In genomic region chr11:116930177-116930576, GRCh38 we compare ENCODE assay signal across 8 cellular contexts.
A peak's percentile ranks its signal among the peaks of the same experiment; 100 is the strongest.
DNase-seq lines count a peak whose midpoint lies in the region; ATAC-seq, FAIRE-seq and TF ChIP-seq lines count a peak whose summit lies in the region.

No MANE protein-coding gene starts in this region.

- no peak for TF ChIP-seq CTCF in CD14-positive monocyte (IDR thresholded peaks at IDR 0.05)
- no peak for TF ChIP-seq CTCF in cardiac fibroblast (IDR thresholded peaks at IDR 0.05; ENCODE audit: low read depth, low read length)
- no peak for TF ChIP-seq CTCF in kidney (IDR thresholded peaks at IDR 0.05; ENCODE audit: borderline replicate concordance, extremely low read depth, insufficient read depth)

- no peaks in the 10 kb centered on the region for H3K9me3 ChIP-seq in kidney (ENCODE audit: control insufficient read depth in 1 of 2, low read length in 2 of 2)

- peaks cover 0 to 2% (median 0%) of the 10 kb centered on the region in 7 donors for H3K9me3 Mint-ChIP-seq in CD14-positive monocyte

- H3K4me3 ChIP-seq in cardiac fibroblast (replicated peaks in 1 of 2; ENCODE audit: low read depth in 2 of 2, low read length in 2 of 2) (peak overlapping the region in 1 of 2 donors; percentile 3), kidney (ENCODE audit: low read length in 2 of 2) (peak overlapping the region in 1 of 2 donors; percentile 40)

- H3K4me1 ChIP-seq in kidney (ENCODE audit: control insufficient read depth in 1 of 2, insufficient read depth in 1 of 2, low read depth in 1 of 2, low read length in 2 of 2) = peaks cover 8 to 12% of the 10 kb centered on the region in 2 donors

- no peak for FAIRE-seq in kidney (lab: Jason Lieb, UNC)

- H3K4me1 Mint-ChIP-seq in CD14-positive monocyte = peaks cover 62% of the 10 kb centered on the region

- H3K27me3 Mint-ChIP-seq in CD14-positive monocyte (ENCODE audit: low read depth in 3 of 3) = no peaks in the 10 kb centered on the region

- peak overlapping the region; percentile 75 to 97 (median 90) for H3K27ac Mint-ChIP-seq in CD14-positive monocyte

- H3K36me3 ChIP-seq in kidney (ENCODE audit: control insufficient read depth in 1 of 2, insufficient read depth in 2 of 2, low read length in 2 of 2) = peaks cover 0 to 8% of the 10 kb centered on the region in 2 donors

- DNase-seq in CD14-positive monocyte (ENCODE audit: low spot score) (no peak), SK-MEL-5 (ENCODE audit: low read depth, low spot score) (peak; percentile 33), cardiac fibroblast (ENCODE audit: low read depth in 2 of 2) (peak; percentile 28 to 67), midbrain (lab: John Stamatoyannopoulos, UW) (peak; percentile 24), SK-N-DZ (ENCODE audit: low spot score) (no peak), kidney (no peak), HuH-7 (ENCODE audit: low spot score) (no peak)

- H3K27ac ChIP-seq in kidney (ENCODE audit: low read depth in 2 of 2, low read length in 2 of 2) = no peak overlapping the region

- intact Hi-C loops in CD14-positive monocyte (cut with micrococcal nuclease) (no loop called here), kidney (cut with DNase I) (no loop called here)

- H3K9ac ChIP-seq in kidney (ENCODE audit: low read length in 2 of 2) = no peak overlapping the region

- in situ Hi-C loops in SK-MEL-5 (cut with HindIII; ENCODE audit: low pct_unique_long_range_greater_than_20kb, low sequenced_read_pairs) = no loop called here

- peaks cover 25 to 37% of the 10 kb centered on the region in 2 donors for H3K36me3 Mint-ChIP-seq in CD14-positive monocyte

- no peak for ATAC-seq in GM21723 (IDR thresholded peaks at IDR 0.05; ENCODE audit: unreplicated experiment)

- peak overlapping the region; percentile 59 to 79 for H3K4me3 Mint-ChIP-seq in CD14-positive monocyte

Comparison
In these comparisons a context has a peak if more than half of its experiments do, and no peak if none do; other contexts are left out.
1. DNase-seq: peak in SK-MEL-5 (single experiment), cardiac fibroblast (2 of 2) and midbrain (single experiment); none in CD14-positive monocyte (single experiment), SK-N-DZ (single experiment), kidney (single experiment) and HuH-7 (single experiment).